1 cellular context compared by ENCODE assay signal in genomic region chr19:56066152-56067023, GRCh38.
TF ChIP-seq lines count a peak whose summit lies in the region.

No MANE protein-coding gene starts in this region.

TF ChIP-seq in HCT116, 20 proteins besides CTCF, POLR2A, EP300 and RAD21 (continued from another document):
- TF ChIP-seq REST (IDR thresholded peaks at IDR 0.05; ENCODE audit: low read depth) (no peak), SIN3A (IDR thresholded peaks at IDR 0.05; ENCODE audit: low read depth) (no peak), EGR1 (IDR thresholded peaks at IDR 0.05; ENCODE audit: low read depth) (no peak), ZFX (IDR thresholded peaks at IDR 0.05) (no peak), YY1 (IDR thresholded peaks at IDR 0.05; ENCODE audit: extremely low read depth, insufficient replicate concordance, low read depth, low read length) (no peak), CEBPB (IDR thresholded peaks at IDR 0.05; ENCODE audit: low read depth) (no peak), MAX (IDR thresholded peaks at IDR 0.05) (no peak)
